7 cellular contexts compared by ENCODE assay signal in genomic region chr4:5081441-5081999, GRCh38. TPM values are rescaled to one million over a fixed set of nuclear protein-coding genes. Genes with fewer than 3 reads are reported as not detected.
"Had no signal": no experiment of that assay in that cellular context is flagged by ENCODE, and none has a peak within 500 bp of the region (broad histone marks: within the 10 kb centered on the region; RNA-seq: fewer than 3 reads in every experiment).

No MANE protein-coding gene starts in this region.

- DNase-seq: GM23248, GOT3, H7 had no signal

- H3K9ac ChIP-seq: GM23248 had no signal

- H3K36me3 Mint-ChIP-seq: IgD-negative memory B cell had no signal

- H3K4me3 Mint-ChIP-seq: IgD-negative memory B cell had no signal

- ATAC-seq: HCT116 had no signal

- H3K27ac Mint-ChIP-seq: IgD-negative memory B cell had no signal

- H2AFZ ChIP-seq: GM23248 had no signal

- H3K9me3 ChIP-seq: HAP-1 had no signal

- H3K27ac ChIP-seq: GM23248 had no signal

- H3K4me3 ChIP-seq: GM23248, HAP-1 had no signal

- H3K36me3 ChIP-seq: HAP-1 had no signal

- H3K4me1 ChIP-seq: HAP-1 had no signal

- H3K4me1 Mint-ChIP-seq: IgD-negative memory B cell had no signal

RNA-seq across cellular contexts. Expression of gene STK32B, which starts 30.2 kb away (rescaled TPM):
- total RNA-seq: HT-29 had no signal
- polyA plus RNA-seq: IgD-negative memory B cell had no signal
